13 cellular contexts compared by ENCODE assay signal in genomic region chrY:7092836-7093235, GRCh38.
DNase-seq lines count a peak whose midpoint lies in the region; ATAC-seq, FAIRE-seq and TF ChIP-seq lines count a peak whose summit lies in the region.
"Had no signal": no experiment of that assay in that cellular context is flagged by ENCODE, and none has a peak within 500 bp of the region (broad histone marks: within the 10 kb centered on the region; RNA-seq: fewer than 3 reads in every experiment).

No MANE protein-coding gene starts in this region.

- no peaks in the 10 kb centered on the region for H3K27me3 ChIP-seq in bronchial epithelial cell (ENCODE audit: control insufficient read depth, insufficient read depth, low read length)
- H3K27me3 ChIP-seq: BLaER1 treated with 17β-estradiol and CSF1 and Interleukin-3, amounts not matched to agents 10 nM and 100 nM; SJCRH30 had no signal

- DNase-seq in G401 (ENCODE audit: low spot score) (peak; percentile 62), bronchial epithelial cell (ENCODE audit: low read depth) (no peak), kidney (no peak), mesenteric fat pad (ENCODE audit: low spot score) (no peak), T-helper 1 cell (no peak)
- DNase-seq: amygdala, psoas muscle had no signal

- H3K4me3 ChIP-seq in bronchial epithelial cell (ENCODE audit: low read depth, low read length): no peak overlapping the region
- H3K4me3 ChIP-seq in kidney (ENCODE audit: low read length in 2 of 2): no peak overlapping the region
- H3K4me3 ChIP-seq: BLaER1 treated with 17β-estradiol and CSF1 and Interleukin-3, amounts not matched to agents 10 nM and 100 nM; psoas muscle; SJCRH30; smooth muscle cell; thoracic aorta had no signal

- no peak overlapping the region for H3K27ac ChIP-seq in kidney (ENCODE audit: low read depth in 2 of 2, low read length in 2 of 2)
- H3K27ac ChIP-seq: BLaER1 treated with 17β-estradiol and CSF1 and Interleukin-3, amounts not matched to agents 10 nM and 100 nM; psoas muscle; SJCRH30; thoracic aorta had no signal

- H3K9me3 ChIP-seq in kidney (ENCODE audit: control insufficient read depth in 1 of 2, low read length in 2 of 2): no peaks in the 10 kb centered on the region
- H3K9me3 ChIP-seq: BLaER1 treated with 17β-estradiol and CSF1 and Interleukin-3, amounts not matched to agents 10 nM and 100 nM; psoas muscle; SJCRH30; thoracic aorta had no signal

- H3K4me1 ChIP-seq in kidney (ENCODE audit: control insufficient read depth in 1 of 2, insufficient read depth in 1 of 2, low read depth in 1 of 2, low read length in 2 of 2): no peaks in the 10 kb centered on the region
- H3K4me1 ChIP-seq: BLaER1 treated with 17β-estradiol and CSF1 and Interleukin-3, amounts not matched to agents 10 nM and 100 nM; psoas muscle; SJCRH30 had no signal

- no peak for ATAC-seq in GM19324 (IDR thresholded peaks at IDR 0.05; ENCODE audit: low FRiP score, unreplicated experiment)
- ATAC-seq: psoas muscle had no signal

- in situ Hi-C loops in G401 (cut with HindIII; ENCODE audit: low sequenced_read_pairs): no loop called here

- H3K9ac ChIP-seq in kidney (ENCODE audit: low read length in 2 of 2): no peak overlapping the region
- H3K9ac ChIP-seq: BLaER1 treated with 17β-estradiol and CSF1 and Interleukin-3, amounts not matched to agents 10 nM and 100 nM had no signal

- H3K36me3 ChIP-seq in bronchial epithelial cell (ENCODE audit: control insufficient read depth, insufficient read depth, low read length) (no peaks in the 10 kb centered on the region), kidney (ENCODE audit: control insufficient read depth in 1 of 2, insufficient read depth in 2 of 2, low read length in 2 of 2) (no peaks in the 10 kb centered on the region)
- H3K36me3 ChIP-seq: BLaER1 treated with 17β-estradiol and CSF1 and Interleukin-3, amounts not matched to agents 10 nM and 100 nM; SJCRH30; thoracic aorta had no signal

- TF ChIP-seq CTCF in LNCAP (IDR thresholded peaks at IDR 0.05) (peak; percentile 34; the same call in 1 of the 2 replicates), bronchial epithelial cell (IDR thresholded peaks at IDR 0.05; ENCODE audit: insufficient read depth, low read length, severe bottlenecking) (peak; percentile 45), kidney (IDR thresholded peaks at IDR 0.05; ENCODE audit: borderline replicate concordance, extremely low read depth, insufficient read depth) (peak; percentile 5)

- intact Hi-C loops in kidney (cut with DNase I): no loop called here

- no peak for FAIRE-seq in bronchial epithelial cell (lab: Jason Lieb, UNC)
- no peak for FAIRE-seq in kidney (lab: Jason Lieb, UNC)
